ENCODE assay signal across 9 cellular contexts in the genomic region with DNA sequence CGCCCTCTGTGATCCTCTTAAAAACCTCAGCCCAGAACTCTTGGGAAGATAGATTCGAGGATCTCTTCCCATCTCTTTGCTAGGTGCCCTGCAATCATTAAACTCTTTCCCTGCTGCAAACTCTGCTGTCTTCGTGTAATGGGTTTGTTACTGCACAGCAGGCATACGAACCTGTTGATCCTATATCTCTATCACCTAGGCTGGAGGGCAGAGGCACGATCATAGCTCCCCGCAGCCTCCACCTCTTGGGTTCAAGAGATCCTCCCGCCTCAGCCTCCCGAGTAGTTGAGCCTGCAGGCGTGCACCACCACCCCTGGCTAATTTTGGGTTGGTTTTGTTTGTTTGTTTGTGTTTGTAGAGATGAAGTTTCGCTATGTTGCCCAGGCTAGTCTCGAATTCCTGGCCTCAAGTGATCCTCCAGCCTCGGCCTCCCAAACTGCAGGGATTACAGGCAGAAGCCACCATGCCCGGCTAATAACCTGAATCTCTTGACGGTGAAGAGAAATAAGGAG. TPM values are rescaled to one million over a fixed set of nuclear protein-coding genes. Genes with fewer than 3 reads are reported as not detected.
DNase-seq lines count a peak whose midpoint lies in the region; ATAC-seq, FAIRE-seq and TF ChIP-seq lines count a peak whose summit lies in the region.
"Had no signal": no experiment of that assay in that cellular context is flagged by ENCODE, and none has a peak within 500 bp of the region (broad histone marks: within the 10 kb centered on the region; RNA-seq: fewer than 3 reads in every experiment).

No MANE protein-coding gene starts in this region.

- H3K27ac Mint-ChIP-seq in activated naive CD4-positive, alpha-beta T cell treated with anti-CD3 and anti-CD28 coated beads, Interleukin-2, amount 50 U/mL, for 24 hours, result peak overlapping the region; percentile 68

- peaks cover 14% of the 10 kb centered on the region for H3K4me1 ChIP-seq in body of pancreas
- peaks cover 1% of the 10 kb centered on the region for H3K4me1 ChIP-seq in mesenchymal stem cell (ENCODE audit: control insufficient read depth, insufficient read depth, low read depth, low read length)
- peaks cover 7% of the 10 kb centered on the region for H3K4me1 ChIP-seq in upper lobe of right lung

- peaks cover 0 to 2% of the 10 kb centered on the region in 2 donors for H3K36me3 ChIP-seq in body of pancreas (replicated peaks in 1 of 2; ENCODE audit: insufficient read depth in 1 of 2, low read depth in 2 of 2)
- peaks cover 3 to 21% of the 10 kb centered on the region in 2 experiments for H3K36me3 ChIP-seq in mesenchymal stem cell (ENCODE audit: control insufficient read depth in 1 of 2, insufficient read depth in 2 of 2, low read depth in 1 of 2, low read length in 2 of 2)
- H3K36me3 ChIP-seq in upper lobe of right lung, result peaks cover 9% of the 10 kb centered on the region

- H3K27me3 Mint-ChIP-seq in activated naive CD4-positive, alpha-beta T cell treated with anti-CD3 and anti-CD28 coated beads, Interleukin-2, amount 50 U/mL, for 24 hours, result no peaks in the 10 kb centered on the region

- no peak overlapping the region for H2BK5ac ChIP-seq in mesenchymal stem cell (ENCODE audit: low read depth, low read length, poor library complexity, severe bottlenecking)

- DNase-seq in activated naive CD4-positive, alpha-beta T cell treated with Interleukin-2 at 50 U/mL for 16 hours, result no peak
- DNase-seq in body of pancreas (peak in 1 of 4 donors; percentile 5), mesenchymal stem cell (no peak), upper lobe of right lung (no peak), RCC 7860 (ENCODE audit: low spot score) (no peak), T-helper 9 cell (no peak), glomerular visceral epithelial cell (ENCODE audit: extremely low spot score) (no peak)

- H3K79me1 ChIP-seq in mesenchymal stem cell (replicated peaks; ENCODE audit: low read length, poor library complexity, severe bottlenecking), result peaks cover 2% of the 10 kb centered on the region

- H3K36me3 Mint-ChIP-seq in activated naive CD4-positive, alpha-beta T cell treated with anti-CD3 and anti-CD28 coated beads, Interleukin-2, amount 50 U/mL, for 24 hours, result no peaks in the 10 kb centered on the region

- H3K4me3 ChIP-seq in body of pancreas (peak overlapping the region in 1 of 2 donors; percentile 60), mesenchymal stem cell (ENCODE audit: insufficient read depth in 1 of 2, low read depth in 1 of 2, low read length in 2 of 2) (peak overlapping the region; percentile 75 to 91), upper lobe of right lung (peak overlapping the region; percentile 70)

- peak overlapping the region; percentile 91 for H3K4me3 Mint-ChIP-seq in activated naive CD4-positive, alpha-beta T cell treated with anti-CD3 and anti-CD28 coated beads, Interleukin-2, amount 50 U/mL, for 24 hours

- H3K4me1 Mint-ChIP-seq in activated naive CD4-positive, alpha-beta T cell treated with anti-CD3 and anti-CD28 coated beads, Interleukin-2, amount 50 U/mL, for 24 hours, result peaks cover 19% of the 10 kb centered on the region

- no peak overlapping the region for H2BK120ac ChIP-seq in mesenchymal stem cell (ENCODE audit: low read depth, low read length)

- H3K4me2 ChIP-seq in mesenchymal stem cell (ENCODE audit: low read length, poor library complexity, severe bottlenecking), result peak overlapping the region; percentile 75

- no peak overlapping the region for H3K14ac ChIP-seq in mesenchymal stem cell (ENCODE audit: low read length in 2 of 2)

- intact Hi-C loops in body of pancreas (cut with DNase I), result no loop called here
- intact Hi-C loops in upper lobe of right lung (cut with DNase I), result no loop called here

- H2AFZ ChIP-seq in mesenchymal stem cell (ENCODE audit: low read depth, low read length), result peak overlapping the region; percentile 65

- H3K9me3 Mint-ChIP-seq in activated naive CD4-positive, alpha-beta T cell treated with anti-CD3 and anti-CD28 coated beads, Interleukin-2, amount 50 U/mL, for 24 hours, result no peaks in the 10 kb centered on the region

- ATAC-seq in body of pancreas (no peak), upper lobe of right lung (no peak)

- peak overlapping the region; percentile 28 for H4K91ac ChIP-seq in mesenchymal stem cell (ENCODE audit: low read length)

- H3K9ac ChIP-seq in mesenchymal stem cell (ENCODE audit: low read length), result peak overlapping the region; percentile 92

- H3K27me3 ChIP-seq in body of pancreas, result no peaks in the 10 kb centered on the region
- H3K27me3 ChIP-seq in mesenchymal stem cell (ENCODE audit: control insufficient read depth in 1 of 2, insufficient read depth in 1 of 2, low read length in 2 of 2), result no peaks in the 10 kb centered on the region
- no peaks in the 10 kb centered on the region for H3K27me3 ChIP-seq in upper lobe of right lung

- no peak overlapping the region for H2AK5ac ChIP-seq in mesenchymal stem cell (ENCODE audit: low read length, severe bottlenecking)

- peak overlapping the region; percentile 38 for H2BK15ac ChIP-seq in mesenchymal stem cell (ENCODE audit: low read depth, poor library complexity, severe bottlenecking)

- no peak for TF ChIP-seq POLR2A in body of pancreas (IDR thresholded peaks at IDR 0.05)

- H3K9me3 ChIP-seq in body of pancreas (no peaks in the 10 kb centered on the region), mesenchymal stem cell (ENCODE audit: control insufficient read depth, low read length) (no peaks in the 10 kb centered on the region), upper lobe of right lung (no peaks in the 10 kb centered on the region)

- TF ChIP-seq CTCF in body of pancreas (IDR thresholded peaks at IDR 0.05) (no peak), upper lobe of right lung (IDR thresholded peaks at IDR 0.05) (no peak)

- peak overlapping the region; percentile 94 for H4K8ac ChIP-seq in mesenchymal stem cell (ENCODE audit: low read length)

- peak overlapping the region in 1 of 2 experiments; percentile 79 for H3K18ac ChIP-seq in mesenchymal stem cell (ENCODE audit: low read depth in 1 of 2, low read length in 2 of 2)

- no peak overlapping the region for H2BK12ac ChIP-seq in mesenchymal stem cell (ENCODE audit: low read length in 2 of 2)

- no peak overlapping the region for H3K23ac ChIP-seq in mesenchymal stem cell (ENCODE audit: low read length in 2 of 2)

- H3K27ac ChIP-seq in body of pancreas (peak overlapping the region in 3 of 4 donors; percentile 57 to 71 (median 69)), mesenchymal stem cell (ENCODE audit: low read length, poor library complexity, severe bottlenecking) (no peak overlapping the region), upper lobe of right lung (peak overlapping the region; percentile 60)

- 68 to 75% methylated on average over 14 of the region's 14 CpGs for WGBS in body of pancreas, 2 donors
- WGBS in mesenchymal stem cell, result 90% methylated on average over 14 of the region's 14 CpGs

- no peak for FAIRE-seq in RCC 7860 (lab: Jason Lieb, UNC)

- no peak overlapping the region for H3K4ac ChIP-seq in mesenchymal stem cell (ENCODE audit: low read depth in 1 of 2, low read length in 2 of 2)

RNA-seq across cellular contexts. Expression of a gene that starts 0.5 kb away (rescaled TPM):
- total RNA-seq in body of pancreas, result 10 to 100 TPM in 1 of 2 donors, 1 to 10 TPM in 1; 8.2 to 16.3 TPM
- 4.5 TPM for polyA plus RNA-seq in mesenchymal stem cell (2013, experiment 1 of 2)
- polyA plus RNA-seq in mesenchymal stem cell (2013, experiment 2 of 2), result 4.5 TPM
- total RNA-seq in upper lobe of right lung, result 6.0 TPM

RNA-seq across cellular contexts. Expression of a gene that starts 30.7 kb away (rescaled TPM):
- total RNA-seq in body of pancreas (1 to 10 TPM; 1.3 TPM), upper lobe of right lung (0.61 TPM)
- 0.14 TPM for polyA plus RNA-seq in mesenchymal stem cell (2013, experiment 1 of 2)
- 0.21 TPM for polyA plus RNA-seq in mesenchymal stem cell (2013, experiment 2 of 2)
- total RNA-seq: M059J had no signal
